In the genomic region with DNA sequence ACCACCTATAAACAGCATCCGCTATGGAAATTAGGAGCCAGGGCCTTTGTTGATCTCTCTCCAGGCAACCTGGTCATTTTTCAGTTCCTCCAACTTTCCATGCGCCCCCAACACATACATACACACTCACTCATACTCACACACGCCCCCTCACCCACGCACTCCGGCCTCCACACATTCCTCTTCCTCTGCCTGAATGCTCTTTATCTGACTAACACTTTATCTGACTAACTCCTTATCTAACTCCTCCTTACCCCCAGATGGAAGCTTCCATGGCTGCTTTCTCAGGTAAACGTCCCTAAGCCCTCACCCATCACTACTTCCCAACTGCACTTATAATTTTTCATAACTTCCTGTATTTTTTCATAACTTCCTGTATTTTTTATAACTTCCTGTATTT, we compare ENCODE assay signal across 8 cellular contexts. TPM values are rescaled to one million over a fixed set of nuclear protein-coding genes. Genes with fewer than 3 reads are reported as not detected.
DNase-seq lines count a peak whose midpoint lies in the region; ATAC-seq, FAIRE-seq and TF ChIP-seq lines count a peak whose summit lies in the region.

No MANE protein-coding gene starts in this region.

- POLR2A ChIA-PET in endothelial cell of umbilical vein (lab: Charles Lee) = no interaction called here

- TF ChIP-seq EP300 in stomach (IDR thresholded peaks at IDR 0.05) = no peak

- DNase-seq in HTR-8/SVneo (ENCODE audit: insufficient read length, low spot score) (peak; percentile 61), endothelial cell of umbilical vein (ENCODE audit: low read depth, low spot score) (peak; percentile 33), NCI-H187 (lab: John Stamatoyannopoulos, UW) (no peak), stomach (no peak), NCI-H2081 treated with DMSO at 0.1 percent for 48 hours (lab: John Stamatoyannopoulos, UW) (no peak)
- peak; percentile 39 for DNase-seq in stimulated activated CD8-positive, alpha-beta memory T cell treated with anti-CD3 and anti-CD28 coated beads, Interleukin-12 subunit alpha, Interleukin-12 subunit beta, amount 100 ng/mL, for 4 hours (ENCODE audit: low read depth)

- peak overlapping the region; percentile 50 for H3K27ac ChIP-seq in VCaP
- no peak overlapping the region for H3K27ac ChIP-seq in endothelial cell of umbilical vein (ENCODE audit: insufficient read depth, low read depth, low read length)
- H3K27ac ChIP-seq in stomach = peak overlapping the region in 2 of 5 donors; percentile 11 to 31

- intact Hi-C loops in endothelial cell of umbilical vein (cut with micrococcal nuclease) = no loop called here
- intact Hi-C loops in stomach (cut with DNase I; ENCODE audit: low total_unique reads) = no loop called here

- no peak for TF ChIP-seq CTCF in VCaP (conservative IDR thresholded peaks at IDR 0.05)
- TF ChIP-seq CTCF in endothelial cell of umbilical vein (IDR thresholded peaks at IDR 0.05; ENCODE audit: extremely low read depth in 1 of 2, insufficient read depth in 1 of 2, low read depth in 1 of 2, low read length in 2 of 2) = no peak
- TF ChIP-seq CTCF in stomach (IDR thresholded peaks at IDR 0.05) = no peak

- H3K4me1 ChIP-seq in endothelial cell of umbilical vein (ENCODE audit: control insufficient read depth, extremely low read depth, insufficient read depth, low read length) = peaks cover 2% of the 10 kb centered on the region
- peaks cover 0 to 22% (median 5%) of the 10 kb centered on the region in 4 donors for H3K4me1 ChIP-seq in stomach

- H2AFZ ChIP-seq in endothelial cell of umbilical vein (ENCODE audit: low read depth, low read length) = no peak overlapping the region

- dilution Hi-C loops in endothelial cell of umbilical vein (cut with MboI; ENCODE audit: extremely low pct_ligation_motif_present, low sequenced_read_pairs) = no loop called here

- TF ChIP-seq POLR2A in endothelial cell of umbilical vein (IDR thresholded peaks at IDR 0.05; ENCODE audit: low read depth, low read length) (no peak), stomach (IDR thresholded peaks at IDR 0.05) (no peak)

- no peaks in the 10 kb centered on the region for H3K9me1 ChIP-seq in endothelial cell of umbilical vein (replicated peaks; ENCODE audit: control insufficient read depth, extremely low read depth, insufficient read depth, low read length)

- no peak for ATAC-seq in GM21737 (IDR thresholded peaks at IDR 0.05; ENCODE audit: unreplicated experiment)

- FAIRE-seq in HTR-8/SVneo (lab: Jason Lieb, UNC) = peak; percentile 98
- FAIRE-seq in endothelial cell of umbilical vein (lab: Jason Lieb, UNC) = no peak

- H3K9me3 ChIP-seq in endothelial cell of umbilical vein (replicated peaks; ENCODE audit: control insufficient read depth, insufficient read depth, low read length) (no peaks in the 10 kb centered on the region), stomach (no peaks in the 10 kb centered on the region)

- no peaks in the 10 kb centered on the region for H3K36me3 ChIP-seq in endothelial cell of umbilical vein (ENCODE audit: control insufficient read depth in 2 of 2, extremely low read depth in 1 of 2, insufficient read depth in 2 of 2, low read length in 2 of 2)
- no peaks in the 10 kb centered on the region for H3K36me3 ChIP-seq in stomach

- CTCF ChIA-PET in endothelial cell of umbilical vein (lab: Charles Lee) = no interaction called here

- H4K20me1 ChIP-seq in endothelial cell of umbilical vein (replicated peaks; ENCODE audit: control insufficient read depth, extremely low read depth, insufficient read depth, low read length) = no peaks in the 10 kb centered on the region

- no TSS peak for BruUV-seq in endothelial cell of umbilical vein (replicated peaks; lab: Mats Ljungman, UMichigan)

- H3K9ac ChIP-seq in endothelial cell of umbilical vein (replicated peaks; ENCODE audit: extremely low read depth, insufficient read depth, low read length) = no peak overlapping the region

- H3K4me3 ChIP-seq in endothelial cell of umbilical vein (replicated peaks in 1 of 3; ENCODE audit: insufficient read depth in 1 of 3, low read depth in 1 of 3, low read length in 3 of 3) (no peak overlapping the region), stomach (no peak overlapping the region)

- whole genome bisulfite sequencing in stomach, 5 donors = 45 to 53% (median 47%) methylated on average over 6 of the region's 6 CpGs

- H3K27me3 ChIP-seq in endothelial cell of umbilical vein (ENCODE audit: control insufficient read depth in 2 of 2, insufficient read depth in 2 of 2, low read length in 2 of 2) (peaks cover 73 to 75% of the 10 kb centered on the region in 2 experiments), stomach (no peaks in the 10 kb centered on the region)

- no peaks in the 10 kb centered on the region for H3K79me2 ChIP-seq in endothelial cell of umbilical vein (ENCODE audit: control insufficient read depth, insufficient read depth, low read length)

- no peak overlapping the region for H3K4me2 ChIP-seq in endothelial cell of umbilical vein (ENCODE audit: insufficient read depth, low read length)

TF ChIP-seq in endothelial cell of umbilical vein, 7 proteins besides CTCF, POLR2A, EP300 and RAD21:
- TF ChIP-seq EZH2 (IDR thresholded peaks at IDR 0.05; ENCODE audit: borderline replicate concordance, low read depth, low read length, severe bottlenecking) (no peak), JUN (IDR thresholded peaks at IDR 0.05; ENCODE audit: borderline replicate concordance, insufficient read depth, insufficient read length, low read depth) (no peak), POLR2AphosphoS5 (IDR thresholded peaks at IDR 0.05; ENCODE audit: insufficient read depth, low read depth, low read length) (no peak), GATA2 (IDR thresholded peaks at IDR 0.05; ENCODE audit: insufficient read depth, insufficient read length, low read depth, low read length) (no peak), MYC (IDR thresholded peaks at IDR 0.05; ENCODE audit: low read depth, low read length) (no peak), FOS (IDR thresholded peaks at IDR 0.05; ENCODE audit: borderline replicate concordance, insufficient read depth, low read length) (no peak)
- TF ChIP-seq, protein P1, sequence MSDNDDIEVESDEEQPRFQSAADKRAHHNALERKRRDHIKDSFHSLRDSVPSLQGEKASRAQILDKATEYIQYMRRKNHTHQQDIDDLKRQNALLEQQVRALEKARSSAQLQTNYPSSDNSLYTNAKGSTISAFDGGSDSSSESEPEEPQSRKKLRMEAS (IDR thresholded peaks at IDR 0.05; ENCODE audit: insufficient read depth, insufficient read length) = no peak

RNA-seq across cellular contexts. Expression of a gene that starts 17.4 kb away (rescaled TPM):
- total RNA-seq in endothelial cell of umbilical vein (not detected in 2 replicates), stomach (1 to 10 TPM in 3 of 5 donors, under 1 TPM in 1, not detected in 1; 0.45 to 8.2 (median 4.2) TPM)
- polyA plus RNA-seq in endothelial cell of umbilical vein (not detected in 2 replicates), stomach (1 to 10 TPM in 1 of 3 donors, under 1 TPM in 2; 0.23 to 1.6 (median 0.76) TPM)
- not detected in 2 replicates for polyA plus RNA-seq in endothelial cell of umbilical vein (2011; cell fraction: cytosol; rRNA removed)
- 0.06 TPM in 1 of 2 replicates, not detected in the other for polyA plus RNA-seq in endothelial cell of umbilical vein (2011; cell fraction: nucleus; rRNA removed)
- polyA plus RNA-seq in endothelial cell of umbilical vein (2012) = not detected in 2 replicates
- 0.10 and 1.0 TPM in 2 replicates for polyA minus RNA-seq in endothelial cell of umbilical vein
- polyA minus RNA-seq in endothelial cell of umbilical vein (2011; cell fraction: cytosol; rRNA and poly(A)+ RNA removed) = not detected
- polyA minus RNA-seq in endothelial cell of umbilical vein (2011; cell fraction: nucleus; rRNA and poly(A)+ RNA removed) = not detected in 2 replicates

RNA-seq across cellular contexts. Expression of a gene that starts 37.1 kb away (rescaled TPM):
- total RNA-seq in endothelial cell of umbilical vein (32.9 and 39.6 TPM in 2 replicates), stomach (10 to 100 TPM in 4 of 5 donors, 1 to 10 TPM in 1; 9.3 to 86.2 (median 23.9) TPM)
- polyA plus RNA-seq in endothelial cell of umbilical vein (49.3 and 51.7 TPM in 2 replicates), stomach (10 to 100 TPM in 1 of 3 donors, 1 to 10 TPM in 2; 7.1 to 12.8 (median 8.7) TPM)
- 38.8 and 41.4 TPM in 2 replicates for polyA plus RNA-seq in endothelial cell of umbilical vein (2011; cell fraction: cytosol; rRNA removed)
- polyA plus RNA-seq in endothelial cell of umbilical vein (2011; cell fraction: nucleus; rRNA removed) = 33.5 and 34.2 TPM in 2 replicates
- 33.9 and 43.3 TPM in 2 replicates for polyA plus RNA-seq in endothelial cell of umbilical vein (2012)
- 81.1 and 103 TPM in 2 replicates for polyA minus RNA-seq in endothelial cell of umbilical vein
- polyA minus RNA-seq in endothelial cell of umbilical vein (2011; cell fraction: cytosol; rRNA and poly(A)+ RNA removed) = 56.4 TPM
- 19.8 and 31.0 TPM in 2 replicates for polyA minus RNA-seq in endothelial cell of umbilical vein (2011; cell fraction: nucleus; rRNA and poly(A)+ RNA removed)

RNA-seq across cellular contexts. Expression of a gene that starts 37.5 kb away (rescaled TPM):
- 56.9 and 57.6 TPM in 2 replicates for total RNA-seq in endothelial cell of umbilical vein
- 27.3 and 33.1 TPM in 2 replicates for polyA plus RNA-seq in endothelial cell of umbilical vein
- polyA plus RNA-seq in endothelial cell of umbilical vein (2011; cell fraction: cytosol; rRNA removed) = 41.0 and 42.5 TPM in 2 replicates
- polyA plus RNA-seq in endothelial cell of umbilical vein (2011; cell fraction: nucleus; rRNA removed) = 19.0 and 28.6 TPM in 2 replicates
- polyA plus RNA-seq in endothelial cell of umbilical vein (2012) = 29.7 and 55.3 TPM in 2 replicates
- 21.5 and 27.3 TPM in 2 replicates for polyA minus RNA-seq in endothelial cell of umbilical vein
- 90.4 TPM for polyA minus RNA-seq in endothelial cell of umbilical vein (2011; cell fraction: cytosol; rRNA and poly(A)+ RNA removed)
- 9.5 and 12.6 TPM in 2 replicates for polyA minus RNA-seq in endothelial cell of umbilical vein (2011; cell fraction: nucleus; rRNA and poly(A)+ RNA removed)
- total RNA-seq in stomach = 10 to 100 TPM in 2 of 5 donors, 1 to 10 TPM in 2, under 1 TPM in 1; 0.45 to 27.7 (median 7.0) TPM
- 1 to 10 TPM; 5.1 to 8.3 (median 6.7) TPM for polyA plus RNA-seq in stomach

RNA-seq across cellular contexts. Expression of a gene that starts 38.9 kb away (rescaled TPM):
- total RNA-seq in endothelial cell of umbilical vein (82.2 and 84.7 TPM in 2 replicates), stomach (10 to 100 TPM in 3 of 5 donors, 1 to 10 TPM in 2; 5.5 to 62.5 (median 32.9) TPM)
- polyA plus RNA-seq in endothelial cell of umbilical vein (61.3 and 68.8 TPM in 2 replicates), stomach (10 to 100 TPM; 58.5 to 87.5 (median 62.9) TPM)
- 71.9 and 84.2 TPM in 2 replicates for polyA plus RNA-seq in endothelial cell of umbilical vein (2011; cell fraction: cytosol; rRNA removed)
- polyA plus RNA-seq in endothelial cell of umbilical vein (2011; cell fraction: nucleus; rRNA removed) = 53.4 and 62.0 TPM in 2 replicates
- polyA plus RNA-seq in endothelial cell of umbilical vein (2012) = 88.3 and 89.1 TPM in 2 replicates
- polyA minus RNA-seq in endothelial cell of umbilical vein = 52.8 and 56.8 TPM in 2 replicates
- 32.4 TPM for polyA minus RNA-seq in endothelial cell of umbilical vein (2011; cell fraction: cytosol; rRNA and poly(A)+ RNA removed)
- polyA minus RNA-seq in endothelial cell of umbilical vein (2011; cell fraction: nucleus; rRNA and poly(A)+ RNA removed) = 16.4 and 17.0 TPM in 2 replicates

Comparison
In these comparisons a context has a peak if more than half of its experiments do, and no peak if none do; other contexts are left out.
1. DNase-seq: peak in HTR-8/SVneo (single experiment), endothelial cell of umbilical vein (single experiment) and stimulated activated CD8-positive, alpha-beta memory T cell treated with anti-CD3 and anti-CD28 coated beads, Interleukin-12 subunit alpha, Interleukin-12 subunit beta, amount 100 ng/mL, for 4 hours (single experiment); none in NCI-H187 (0 of 2), stomach (single experiment) and NCI-H2081 treated with DMSO at 0.1 percent for 48 hours (single experiment).